In the genomic region with DNA sequence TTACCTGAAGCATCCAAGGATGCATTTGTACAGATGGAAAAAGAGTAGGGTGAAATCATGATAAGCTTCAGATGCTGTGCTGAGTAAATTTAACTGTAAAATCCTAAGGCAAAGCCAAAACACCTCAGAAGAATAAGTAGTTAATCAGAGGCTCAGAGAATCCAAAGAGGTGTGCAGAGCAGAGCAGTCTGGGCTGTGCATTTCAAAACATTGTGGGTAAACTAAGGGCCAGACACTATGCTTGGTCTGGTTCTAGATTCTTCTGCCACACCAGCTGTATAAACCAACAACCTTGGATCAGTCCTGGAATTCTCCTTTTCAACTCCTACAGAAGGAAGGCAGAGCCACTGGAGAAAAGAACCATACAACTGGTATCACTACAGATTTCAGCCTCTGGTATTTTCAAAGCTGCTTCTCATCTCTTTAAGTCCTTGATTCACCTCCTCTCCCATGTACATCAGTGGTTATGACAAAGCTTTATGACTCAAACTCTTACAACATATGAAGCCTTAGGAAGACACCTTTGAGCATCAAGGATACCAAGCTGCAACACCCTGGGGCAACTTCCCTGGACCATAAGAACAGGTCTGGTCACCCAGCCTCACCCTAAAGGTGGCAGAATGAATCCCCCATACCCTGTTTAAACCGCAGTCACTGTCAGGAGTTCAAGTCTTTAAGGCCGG, we compare ENCODE assay signal across 2 cellular contexts.
TF ChIP-seq lines count a peak whose summit lies in the region.

No MANE protein-coding gene starts in this region.

TF ChIP-seq in IMR-90, 13 proteins besides CTCF, POLR2A, EP300 and RAD21:
- TF ChIP-seq FOS (IDR thresholded peaks at IDR 0.05; ENCODE audit: low read depth, low read length), result 0 out of 2 replicates have a peak, but pooled peaks have one; percentile 7
- peak; percentile 73 for TF ChIP-seq CEBPB (IDR thresholded peaks at IDR 0.05; ENCODE audit: low read depth, low read length)
- no peak for TF ChIP-seq BHLHE40 (IDR thresholded peaks at IDR 0.05; ENCODE audit: low read depth, low read length)

TF ChIP-seq in GM12891, 5 proteins besides CTCF, POLR2A, EP300 and RAD21:
- TF ChIP-seq TAF1 (IDR thresholded peaks at IDR 0.05; ENCODE audit: low read depth, low read length) (no peak), PAX5 (IDR thresholded peaks at IDR 0.05; ENCODE audit: insufficient read depth, low read length, severe bottlenecking) (no peak), POLR2AphosphoS5 (IDR thresholded peaks at IDR 0.05; ENCODE audit: low read depth, low read length) (no peak), POU2F2 (IDR thresholded peaks at IDR 0.05; ENCODE audit: low read depth, low read length) (no peak), SPI1 (IDR thresholded peaks at IDR 0.05; ENCODE audit: low read depth, low read length) (no peak)
